18 cellular contexts compared by ENCODE assay signal in the genomic region with DNA sequence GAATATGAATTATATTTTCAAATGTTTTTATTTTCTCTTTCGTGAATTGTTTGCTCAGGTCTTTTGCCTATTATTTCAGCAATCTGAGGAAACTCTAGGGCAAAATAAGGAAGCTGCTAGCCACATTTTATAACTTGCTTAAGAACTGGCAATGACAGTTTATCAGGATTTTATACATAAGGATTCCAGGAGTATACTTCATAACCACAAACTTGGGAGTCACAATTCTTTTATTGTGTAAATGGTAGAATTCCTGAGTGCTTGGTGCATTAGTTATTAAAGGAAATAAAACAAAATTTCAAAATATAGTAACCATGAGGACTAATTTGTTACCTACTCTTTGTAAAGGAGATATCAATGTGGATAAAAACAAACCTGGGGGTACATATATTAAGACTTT. TPM values are rescaled to one million over a fixed set of nuclear protein-coding genes. Genes with fewer than 3 reads are reported as not detected.
DNase-seq lines count a peak whose midpoint lies in the region; ATAC-seq and TF ChIP-seq lines count a peak whose summit lies in the region.
"Had no signal": no experiment of that assay in that cellular context is flagged by ENCODE, and none has a peak within 500 bp of the region (broad histone marks: within the 10 kb centered on the region; RNA-seq: fewer than 3 reads in every experiment).

No MANE protein-coding gene starts in this region.

- no peaks in the 10 kb centered on the region for H3K27me3 ChIP-seq in osteoblast (ENCODE audit: insufficient read depth, low read length)
- H3K27me3 ChIP-seq: hepatocyte had no signal

- H3K4me1 ChIP-seq in osteoblast (ENCODE audit: insufficient read depth, low read length) = peaks cover 32% of the 10 kb centered on the region

- peak overlapping the region; percentile 98 for H3K27ac ChIP-seq in osteoblast (ENCODE audit: low read depth, low read length)
- H3K27ac ChIP-seq: C4-2B, hepatocyte had no signal

- no peaks in the 10 kb centered on the region for H3K9me3 Mint-ChIP-seq in nephron progenitor cell
- H3K9me3 Mint-ChIP-seq: activated naive CD4-positive, alpha-beta T cell treated with anti-CD3 and anti-CD28 coated beads, Interleukin-2, amount 50 U/mL, for 24 hours; T-helper 1 cell treated with Interleukin-12 subunit alpha and Interleukin-12 subunit beta and Interleukin-4 antibody, amounts not matched to agents 30 μg/mL and 1 μg/mL, for 36 hours had no signal

- peaks cover 10% of the 10 kb centered on the region for H3K4me1 Mint-ChIP-seq in nephron progenitor cell
- H3K4me1 Mint-ChIP-seq: activated naive CD4-positive, alpha-beta T cell treated with anti-CD3 and anti-CD28 coated beads, Interleukin-2, amount 50 U/mL, for 24 hours had no signal

- no peak overlapping the region for H2AFZ ChIP-seq in osteoblast (ENCODE audit: low read length)
- H2AFZ ChIP-seq: hepatocyte had no signal

- H3K36me3 Mint-ChIP-seq in nephron progenitor cell (ENCODE audit: low read depth) = no peaks in the 10 kb centered on the region
- H3K36me3 Mint-ChIP-seq: activated naive CD4-positive, alpha-beta T cell treated with anti-CD3 and anti-CD28 coated beads, Interleukin-2, amount 50 U/mL, for 24 hours had no signal

- no peak for TF ChIP-seq CTCF in osteoblast (IDR thresholded peaks at IDR 0.05; ENCODE audit: extremely low read depth, low read depth, low read length)
- no peak for TF ChIP-seq CTCF in nephron progenitor cell (IDR thresholded peaks at IDR 0.05)

- no peaks in the 10 kb centered on the region for H3K79me2 ChIP-seq in osteoblast (ENCODE audit: insufficient read depth, low read length)
- H3K79me2 ChIP-seq: hepatocyte had no signal

- H3K36me3 ChIP-seq in osteoblast (ENCODE audit: insufficient read depth, low read length) = no peaks in the 10 kb centered on the region

- no peak overlapping the region for H3K4me3 Mint-ChIP-seq in nephron progenitor cell
- H3K4me3 Mint-ChIP-seq: activated naive CD4-positive, alpha-beta T cell treated with anti-CD3 and anti-CD28 coated beads, Interleukin-2, amount 50 U/mL, for 24 hours; T-helper 1 cell treated with Interleukin-12 subunit alpha and Interleukin-12 subunit beta and Interleukin-4 antibody, amounts not matched to agents 30 μg/mL and 1 μg/mL, for 36 hours had no signal

- H3K27me3 Mint-ChIP-seq in nephron progenitor cell (ENCODE audit: low read depth, poor library complexity) = peaks cover 2% of the 10 kb centered on the region

- H4K20me1 ChIP-seq in osteoblast (ENCODE audit: insufficient read depth, low read length) = no peaks in the 10 kb centered on the region

- DNase-seq in EL (peak; percentile 82), RPMI7951 (ENCODE audit: low read depth) (peak; percentile 51), dedifferentiated amniotic fluid mesenchymal stem cell (ENCODE audit: extremely low spot score) (peak; percentile 70), osteoblast (ENCODE audit: insufficient read length, low spot score, missing footprints) (peak; percentile 93), nephron progenitor cell (no peak)
- no peak for DNase-seq in activated CD8-positive, alpha-beta memory T cell treated with anti-CD3 and anti-CD28 coated beads, Interleukin-2, amount 50 U/mL, for 4 hours
- DNase-seq: activated CD4-positive, alpha-beta T cell treated with anti-CD3 and anti-CD28 coated beads for 1 hour; cerebellar nuclear complex; left colon; NCI-H187; NCI-H524; stimulated activated CD4-positive, alpha-beta T cell treated with anti-CD3 and anti-CD28 coated beads, Interleukin-15, amount 100 ng/mL, for 24 hours had no signal

- no peak overlapping the region for H3K4me3 ChIP-seq in osteoblast (ENCODE audit: insufficient read depth, low read length)
- H3K4me3 ChIP-seq: hepatocyte had no signal

- H3K4me2 ChIP-seq in osteoblast (ENCODE audit: insufficient read depth, low read length) = peak overlapping the region; percentile 70
- H3K4me2 ChIP-seq: hepatocyte had no signal

- H3K27ac Mint-ChIP-seq in nephron progenitor cell = no peak overlapping the region
- H3K27ac Mint-ChIP-seq: activated naive CD4-positive, alpha-beta T cell treated with anti-CD3 and anti-CD28 coated beads, Interleukin-2, amount 50 U/mL, for 24 hours; T-helper 1 cell treated with Interleukin-12 subunit alpha and Interleukin-12 subunit beta and Interleukin-4 antibody, amounts not matched to agents 30 μg/mL and 1 μg/mL, for 36 hours had no signal

- ATAC-seq in GM18873 (IDR thresholded peaks at IDR 0.05; ENCODE audit: low FRiP score, unreplicated experiment) (no peak), GM18870 (IDR thresholded peaks at IDR 0.05; ENCODE audit: unreplicated experiment) (no peak)
- ATAC-seq: left colon had no signal

- H3K9me3 ChIP-seq in osteoblast (ENCODE audit: low read depth, low read length) = no peaks in the 10 kb centered on the region

RNA-seq across cellular contexts. Expression of gene PALLD, which starts 54.4 kb away (rescaled TPM):
- 40.0 and 44.5 TPM in 2 replicates for total RNA-seq in RPMI7951 (2014; rRNA removed; shearing (Covaris generic))
- 244 and 254 TPM in 2 replicates for total RNA-seq in osteoblast

Comparison
In these comparisons a context has a peak if more than half of its experiments do, and no peak if none do; other contexts are left out.
1. DNase-seq: peak in EL (single experiment), RPMI7951 (single experiment), dedifferentiated amniotic fluid mesenchymal stem cell (single experiment) and osteoblast (single experiment); none in activated CD8-positive, alpha-beta memory T cell treated with anti-CD3 and anti-CD28 coated beads, Interleukin-2, amount 50 U/mL, for 4 hours (single experiment) and nephron progenitor cell (single experiment).